Comparison of ENCODE assay signal across 20 cellular contexts in genomic region chr14:68167717-68168087, GRCh38.
DNase-seq lines count a peak whose midpoint lies in the region; TF ChIP-seq lines count a peak whose summit lies in the region.
"Had no signal": no experiment of that assay in that cellular context is flagged by ENCODE, and none has a peak within 500 bp of the region (broad histone marks: within the 10 kb centered on the region; RNA-seq: fewer than 3 reads in every experiment).

No MANE protein-coding gene starts in this region.

- H3K9me3 Mint-ChIP-seq in mesothelial cell of epicardium: no peaks in the 10 kb centered on the region

- POLR2A ChIA-PET in HEK293 (lab: Yijun Ruan, JAX): no interaction called here

- H3K36me3 ChIP-seq in HEK293 (ENCODE audit: control insufficient read depth in 2 of 2, insufficient read depth in 1 of 2, low read length in 2 of 2) (no peaks in the 10 kb centered on the region), rectal smooth muscle tissue (ENCODE audit: control insufficient read depth, insufficient read depth, low read length) (no peaks in the 10 kb centered on the region), vagina (no peaks in the 10 kb centered on the region)
- H3K36me3 ChIP-seq: HAP-1, MG63 had no signal

- H3K9me3 ChIP-seq in HEK293 (ENCODE audit: control insufficient read depth, insufficient read depth, low read depth, low read length) (no peaks in the 10 kb centered on the region), vagina (no peaks in the 10 kb centered on the region)
- H3K9me3 ChIP-seq: HAP-1, MG63 had no signal

- peaks cover 3% of the 10 kb centered on the region for H3K36me3 Mint-ChIP-seq in mesothelial cell of epicardium

- no peak for DNase-seq in mesothelial cell of epicardium (ENCODE audit: low spot score in 2 of 2, unreplicated experiment in 2 of 2)
- DNase-seq in vagina (ENCODE audit: extremely low spot score in 2 of 2): no peak
- no peak for DNase-seq in SW 1271 (lab: John Stamatoyannopoulos, UW)
- no peak for DNase-seq in MV-4-11 (lab: John Stamatoyannopoulos, UW)
- DNase-seq in activated gamma-delta T cell treated with Interleukin-2 at 50 U/mL for 16 hours: no peak
- DNase-seq: AML-193; DMS 273 treated with DMSO at 0.1 percent for 48 hours; DND-41; GM23248; IMR-90; Karpas-422; MG63; NCI-H1694 treated with DMSO at 0.1 percent for 48 hours; NCI-H510A; NCI-H748 treated with DMSO at 0.1 percent for 48 hours; NK-92 treated with Interleukin-12 subunit alpha and Interleukin-12 subunit beta, amount 100 ng/mL, for 24 hours had no signal

- H3K4me3 Mint-ChIP-seq in mesothelial cell of epicardium: no peak overlapping the region

- TF ChIP-seq CTCF in HEK293 (tag by site-specific recombination; IDR thresholded peaks at IDR 0.05) (no peak), mesothelial cell of epicardium (IDR thresholded peaks at IDR 0.05; ENCODE audit: unreplicated experiment) (no peak), vagina (IDR thresholded peaks at IDR 0.05) (no peak)

- peak overlapping the region; percentile 93 for H3K27ac Mint-ChIP-seq in mesothelial cell of epicardium

- H3K4me1 ChIP-seq in HEK293 (ENCODE audit: control insufficient read depth, insufficient read depth, low read length) (peaks cover 47% of the 10 kb centered on the region), rectal smooth muscle tissue (ENCODE audit: control insufficient read depth, insufficient read depth, low read length) (peaks cover 43% of the 10 kb centered on the region), vagina (peaks cover 53% of the 10 kb centered on the region)

- H3K27me3 Mint-ChIP-seq in mesothelial cell of epicardium (ENCODE audit: low read depth): no peaks in the 10 kb centered on the region

- no peak overlapping the region for H3K9ac ChIP-seq in rectal smooth muscle tissue (ENCODE audit: low read length)
- H3K9ac ChIP-seq: GM23248 had no signal

- H3K27ac ChIP-seq in HEK293 (ENCODE audit: extremely low read depth, low read depth, low read length): no peak overlapping the region
- H3K27ac ChIP-seq in rectal smooth muscle tissue (ENCODE audit: low read depth, low read length): peak overlapping the region; percentile 86
- peak overlapping the region; percentile 60 for H3K27ac ChIP-seq in vagina
- H3K27ac ChIP-seq: C4-2B, GM23248 had no signal

- intact Hi-C loops in vagina (cut with DNase I): no loop called here

- H3K4me1 Mint-ChIP-seq in mesothelial cell of epicardium: peaks cover 78% of the 10 kb centered on the region

- CTCF ChIA-PET in HEK293 (lab: Yijun Ruan, JAX): no interaction called here

- no peak for TF ChIP-seq POLR2A in vagina (IDR thresholded peaks at IDR 0.05)

- no peaks in the 10 kb centered on the region for H3K27me3 ChIP-seq in rectal smooth muscle tissue (ENCODE audit: control insufficient read depth, insufficient read depth, low read length)
- H3K27me3 ChIP-seq in vagina: no peaks in the 10 kb centered on the region
- H3K27me3 ChIP-seq: MG63 had no signal

- H3K4me3 ChIP-seq in HEK293 (ENCODE audit: low read depth, low read length) (no peak overlapping the region), rectal smooth muscle tissue (ENCODE audit: low read length) (no peak overlapping the region), vagina (no peak overlapping the region)
- H3K4me3 ChIP-seq: GM23248, HAP-1, MG63 had no signal

TF ChIP-seq in HEK293, 187 proteins besides CTCF, POLR2A, EP300 and RAD21:
- 0 out of 2 replicates have a peak, but pooled peaks have one; percentile 33 for TF ChIP-seq FEZF1 (tag by site-specific recombination; IDR thresholded peaks at IDR 0.05)
- TF ChIP-seq OVOL3 (tag by site-specific recombination; IDR thresholded peaks at IDR 0.05): no peak
- TF ChIP-seq ZNF843 (tag by site-specific recombination; IDR thresholded peaks at IDR 0.05): peak; percentile 24
- TF ChIP-seq ZBTB17 (tag by site-specific recombination; IDR thresholded peaks at IDR 0.05): no peak; the same call in 1 of the 2 replicates
- peak; percentile 24; the same call in 1 of the 2 replicates for TF ChIP-seq PRDM6 (tag by site-specific recombination; IDR thresholded peaks at IDR 0.05)
- 0 out of 2 replicates have a peak, but pooled peaks have one; percentile 5 for TF ChIP-seq ZNF580 (tag by site-specific recombination; IDR thresholded peaks at IDR 0.05)
- no peak for TF ChIP-seq ZNF707 (tag by site-specific recombination; IDR thresholded peaks at IDR 0.05)
- TF ChIP-seq, protein P1, sequence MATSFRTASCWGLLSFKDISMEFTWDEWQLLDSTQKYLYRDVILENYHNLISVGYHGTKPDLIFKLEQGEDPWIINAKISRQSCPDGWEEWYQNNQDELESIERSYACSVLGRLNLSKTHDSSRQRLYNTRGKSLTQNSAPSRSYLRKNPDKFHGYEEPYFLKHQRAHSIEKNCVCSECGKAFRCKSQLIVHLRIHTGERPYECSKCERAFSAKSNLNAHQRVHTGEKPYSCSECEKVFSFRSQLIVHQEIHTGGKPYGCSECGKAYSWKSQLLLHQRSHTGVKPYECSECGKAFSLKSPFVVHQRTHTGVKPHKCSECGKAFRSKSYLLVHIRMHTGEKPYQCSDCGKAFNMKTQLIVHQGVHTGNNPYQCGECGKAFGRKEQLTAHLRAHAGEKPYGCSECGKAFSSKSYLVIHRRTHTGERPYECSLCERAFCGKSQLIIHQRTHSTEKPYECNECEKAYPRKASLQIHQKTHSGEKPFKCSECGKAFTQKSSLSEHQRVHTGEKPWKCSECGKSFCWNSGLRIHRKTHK (tag by site-specific recombination; IDR thresholded peaks at IDR 0.05): no peak
TF ChIP-seq in HEK293: peak in this region for 4.
